ENCODE assay signal across 2 cellular contexts in genomic region chr4:138455097-138455496, GRCh38.
TF ChIP-seq lines count a peak whose summit lies in the region.

No MANE protein-coding gene starts in this region.

TF ChIP-seq in WTC11, 78 proteins besides CTCF, POLR2A, EP300 and RAD21 (continued from another document):
- TF ChIP-seq PRDM15 (CRISPR knock-in tag; IDR thresholded peaks at IDR 0.05), result no peak
- TF ChIP-seq E2F4 (CRISPR knock-in tag; IDR thresholded peaks at IDR 0.05; ENCODE audit: borderline replicate concordance, low read depth), result no peak

TF ChIP-seq in SK-N-SH, 30 proteins besides CTCF, POLR2A, EP300 and RAD21 (continued from another document):
- TF ChIP-seq PBX3 (IDR thresholded peaks at IDR 0.05) (no peak), USF2 (IDR thresholded peaks at IDR 0.05; ENCODE audit: borderline replicate concordance, low read depth, low read length) (no peak), REST (IDR thresholded peaks at IDR 0.05; ENCODE audit: low read depth, low read length) (no peak)
